Comparison of ENCODE assay signal across 9 cellular contexts in genomic region chr1:26810105-26810504, GRCh38. TPM values are rescaled to one million over a fixed set of nuclear protein-coding genes. Genes with fewer than 3 reads are reported as not detected.
DNase-seq lines count a peak whose midpoint lies in the region; ATAC-seq and TF ChIP-seq lines count a peak whose summit lies in the region.
"Not testable (repeated sequence)": the region's sequence is repeated elsewhere in the genome, so short reads cannot be mapped to it uniquely, and the experiment has no call there.
"Had no signal": no experiment of that assay in that cellular context is flagged by ENCODE, and none has a peak within 500 bp of the region (broad histone marks: within the 10 kb centered on the region; RNA-seq: fewer than 3 reads in every experiment).

No MANE protein-coding gene starts in this region.

- not testable (repeated sequence) for H3K27me3 ChIP-seq in OCI-LY3 (ENCODE audit: low read depth, low read length); parathyroid adenoma (ENCODE audit: control insufficient read depth, insufficient read depth, low read length); transverse colon

- not testable (repeated sequence) for H3K36me3 ChIP-seq in OCI-LY3 (replicated peaks; ENCODE audit: low read depth, low read length); parathyroid adenoma (ENCODE audit: control insufficient read depth, insufficient read depth, low read length); transverse colon

- TF ChIP-seq CTCF in LNCaP clone FGC (IDR thresholded peaks at IDR 0.05; ENCODE audit: control insufficient read depth, extremely low read depth, insufficient read depth) (peak; percentile 78), OCI-LY3 (IDR thresholded peaks at IDR 0.05; ENCODE audit: low read depth, low read length) (peak; percentile 48), MCF 10A (IDR thresholded peaks at IDR 0.05; ENCODE audit: unreplicated experiment) (peak; percentile 78), parathyroid adenoma (IDR thresholded peaks at IDR 0.05) (peak; percentile 46), transverse colon (IDR thresholded peaks at IDR 0.05) (peak; percentile 71 to 78 (median 75))

- H3K27ac ChIP-seq in OCI-LY3 (ENCODE audit: low read length); parathyroid adenoma; transverse colon: not testable (repeated sequence)

- not testable (repeated sequence) for H2AFZ ChIP-seq in OCI-LY3 (ENCODE audit: low read depth, low read length); parathyroid adenoma

- H3K9ac ChIP-seq in OCI-LY3 (ENCODE audit: low read length); parathyroid adenoma: not testable (repeated sequence)

- not testable (repeated sequence) for H3K36me3 Mint-ChIP-seq in MCF 10A (ENCODE audit: insufficient read depth, unreplicated experiment)

- ATAC-seq in left ventricle myocardium superior = peak; percentile 68

- intact Hi-C loops in MCF 10A (cut with micrococcal nuclease); left ventricle myocardium superior (cut with micrococcal nuclease); transverse colon (cut with DNase I; ENCODE audit: low total_unique reads): not testable (repeated sequence)

- not testable (repeated sequence) for H3K4me2 ChIP-seq in OCI-LY3 (ENCODE audit: low read length); parathyroid adenoma (ENCODE audit: low read length)

- H3K9me3 Mint-ChIP-seq in MCF 10A (ENCODE audit: unreplicated experiment) = not testable (repeated sequence)

- H4K20me1 ChIP-seq in OCI-LY3 (ENCODE audit: insufficient read depth, low read length) = not testable (repeated sequence)

- WGBS in transverse colon (ENCODE audit: low coverage in 1 of 2), 2 donors = 0 to 53% methylated on average over 2 to 11 of the region's 11 CpGs

- H3K27ac Mint-ChIP-seq in MCF 10A (ENCODE audit: low read depth, unreplicated experiment) = not testable (repeated sequence)

- not testable (repeated sequence) for H3K4me3 Mint-ChIP-seq in MCF 10A (ENCODE audit: unreplicated experiment)

- not testable (repeated sequence) for BruUV-seq in MCF 10A (replicated peaks; lab: Mats Ljungman, UMichigan)

- not testable (repeated sequence) for H3K4me1 ChIP-seq in OCI-LY3 (ENCODE audit: low read length); parathyroid adenoma; transverse colon

- not testable (repeated sequence) for TF ChIP-seq EP300 in transverse colon (IDR thresholded peaks at IDR 0.05; ENCODE audit: low read depth)

- H3K9me3 ChIP-seq in OCI-LY3 (ENCODE audit: insufficient read depth, low read length); parathyroid adenoma (ENCODE audit: control insufficient read depth, low read length); transverse colon: not testable (repeated sequence)

- peak; percentile 73 for DNase-seq in EH (ENCODE audit: low read depth)
- not testable (repeated sequence) for DNase-seq in LNCaP clone FGC (ENCODE audit: low read depth)
- DNase-seq in activated CD4-positive, alpha-beta T cell treated with anti-CD3 and anti-CD28 coated beads for 4 hours = peak; percentile 71 to 84
- DNase-seq in MCF 10A (ENCODE audit: unreplicated experiment) = peak; percentile 82
- peak; percentile 53 for DNase-seq in left ventricle myocardium superior
- peak; percentile 80 for DNase-seq in transverse colon

- in situ Hi-C loops in transverse colon (cut with MboI; ENCODE audit: low pct_ligation_motif_present in 1 of 4, low pct_unique_long_range_greater_than_20kb in 1 of 4, low sequenced_read_pairs in 3 of 4) = loop anchor here in 1 of 4 donors (5.0 kb wide), 1 partner anchor 52 kb away; the partner anchor contains the start of gene SFN

- CTCF ChIA-PET in MCF 10A (lab: Yijun Ruan, JAX) = interaction anchor here (0.5 to 3.3 kb wide), 25 partner anchors 9 to 1345 kb away, joined by 3 to 24 read pairs (median 5); partner anchors contain the start of gene SFN

- not testable (repeated sequence) for TF ChIP-seq POLR2A in transverse colon (IDR thresholded peaks at IDR 0.05)

- POLR2A ChIA-PET in MCF 10A (lab: Yijun Ruan, JAX) = interaction anchor here (0.7 to 1.4 kb wide), 4 partner anchors 16 to 205 kb away, joined by 3 to 9 read pairs (median 3); no protein-coding TSS in a partner anchor

- H3K79me2 ChIP-seq in OCI-LY3 (ENCODE audit: low read length); parathyroid adenoma: not testable (repeated sequence)

- not testable (repeated sequence) for H3K4me3 ChIP-seq in LNCaP clone FGC (ENCODE audit: low read depth, low read length); OCI-LY3 (ENCODE audit: low read length); parathyroid adenoma (ENCODE audit: low read depth, low read length); transverse colon

- H3K27me3 Mint-ChIP-seq in MCF 10A (ENCODE audit: insufficient read depth, unreplicated experiment) = not testable (repeated sequence)

- H3K4me1 Mint-ChIP-seq in MCF 10A (ENCODE audit: insufficient read depth, unreplicated experiment) = not testable (repeated sequence)

RNA-seq across cellular contexts. Expression of gene ZDHHC18, which starts 16.4 kb away (rescaled TPM):
- total RNA-seq in MCF 10A (2022) (14.0 and 15.5 TPM in 2 replicates), left ventricle myocardium superior (18.1 TPM), transverse colon (10 to 100 TPM in 3 of 4 donors, 1 to 10 TPM in 1; 4.4 to 37.3 (median 28.0) TPM)

RNA-seq across cellular contexts. Expression of gene PIGV, which starts 22.4 kb away (rescaled TPM):
- total RNA-seq in MCF 10A (2022) (13.3 and 14.7 TPM in 2 replicates), left ventricle myocardium superior (4.5 TPM), transverse colon (10 to 100 TPM; 16.1 to 32.2 (median 24.2) TPM)

RNA-seq across cellular contexts. Expression of gene SFN, which starts 52.8 kb away (rescaled TPM):
- total RNA-seq in MCF 10A (2022) (270 and 337 TPM in 2 replicates), left ventricle myocardium superior (not detected), transverse colon (100 to 1,000 TPM in 3 of 4 donors, 10 to 100 TPM in 1; 50.2 to 197 (median 163) TPM)
- total RNA-seq: skeletal muscle tissue had no signal

Comparison
In these comparisons a context has a peak if more than half of its experiments do, and no peak if none do; other contexts are left out.
1. RNA of gene SFN, which starts 52.8 kb away (total RNA-seq): 270 to 337 TPM in MCF 10A and 50.2 to 197 TPM in transverse colon; not detected in left ventricle myocardium superior (single experiment); every median in the first group is over 10 times any median in the second.
2. Peak in every context shown above with its lines, with median percentiles within 50 percentile points of each other: CTCF ChIP-seq.